ENCODE assay signal across 2 cellular contexts in the genomic region with DNA sequence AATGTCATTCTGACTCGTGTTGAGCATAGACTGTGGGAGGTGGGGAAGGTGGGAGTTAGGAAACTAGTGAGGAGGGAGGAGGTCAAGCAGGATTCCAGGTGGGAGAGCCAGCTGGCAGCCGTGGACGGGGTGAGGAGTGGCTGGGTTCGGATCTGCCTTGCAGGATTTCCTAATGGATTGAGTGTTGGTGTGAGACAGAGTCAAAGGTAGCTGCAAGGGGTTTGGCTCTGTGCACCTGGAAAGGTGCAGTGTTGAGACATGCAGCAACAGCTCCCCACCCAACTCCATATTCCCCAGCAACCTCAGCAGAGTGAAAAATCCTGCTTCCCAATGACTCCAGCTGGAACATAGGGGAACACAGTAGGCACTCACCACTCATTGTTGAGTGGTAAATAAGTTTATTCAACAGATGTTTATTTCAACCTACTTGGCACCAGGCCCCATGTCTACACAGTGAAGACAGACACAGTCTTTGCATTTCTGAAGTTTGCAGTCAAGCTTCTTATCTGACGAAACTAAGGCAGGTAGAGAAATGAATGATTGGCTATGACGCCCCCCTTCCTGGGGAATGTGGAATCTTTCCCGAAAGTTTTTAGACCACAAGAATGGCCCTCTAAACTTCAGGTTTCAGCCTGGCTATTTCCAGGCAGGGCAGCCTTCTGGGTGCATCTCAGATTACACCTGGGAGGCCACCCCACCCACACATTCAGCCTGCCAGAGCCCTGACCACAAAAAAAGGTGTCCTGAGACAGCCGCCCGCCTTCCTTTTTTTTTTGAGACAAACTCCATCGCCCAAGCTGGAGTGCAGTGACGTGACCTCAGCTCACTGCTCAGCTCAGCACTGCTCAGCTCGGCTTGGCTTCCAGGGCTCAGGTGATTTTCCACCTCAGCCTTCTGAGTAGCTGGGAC.
TF ChIP-seq lines count a peak whose summit lies in the region.

No MANE protein-coding gene starts in this region.

TF ChIP-seq in SK-N-SH treated with all-trans-retinoic acid at 6 μM for 48 hours, 23 proteins besides CTCF, POLR2A, EP300 and RAD21:
- TF ChIP-seq, protein P1, sequence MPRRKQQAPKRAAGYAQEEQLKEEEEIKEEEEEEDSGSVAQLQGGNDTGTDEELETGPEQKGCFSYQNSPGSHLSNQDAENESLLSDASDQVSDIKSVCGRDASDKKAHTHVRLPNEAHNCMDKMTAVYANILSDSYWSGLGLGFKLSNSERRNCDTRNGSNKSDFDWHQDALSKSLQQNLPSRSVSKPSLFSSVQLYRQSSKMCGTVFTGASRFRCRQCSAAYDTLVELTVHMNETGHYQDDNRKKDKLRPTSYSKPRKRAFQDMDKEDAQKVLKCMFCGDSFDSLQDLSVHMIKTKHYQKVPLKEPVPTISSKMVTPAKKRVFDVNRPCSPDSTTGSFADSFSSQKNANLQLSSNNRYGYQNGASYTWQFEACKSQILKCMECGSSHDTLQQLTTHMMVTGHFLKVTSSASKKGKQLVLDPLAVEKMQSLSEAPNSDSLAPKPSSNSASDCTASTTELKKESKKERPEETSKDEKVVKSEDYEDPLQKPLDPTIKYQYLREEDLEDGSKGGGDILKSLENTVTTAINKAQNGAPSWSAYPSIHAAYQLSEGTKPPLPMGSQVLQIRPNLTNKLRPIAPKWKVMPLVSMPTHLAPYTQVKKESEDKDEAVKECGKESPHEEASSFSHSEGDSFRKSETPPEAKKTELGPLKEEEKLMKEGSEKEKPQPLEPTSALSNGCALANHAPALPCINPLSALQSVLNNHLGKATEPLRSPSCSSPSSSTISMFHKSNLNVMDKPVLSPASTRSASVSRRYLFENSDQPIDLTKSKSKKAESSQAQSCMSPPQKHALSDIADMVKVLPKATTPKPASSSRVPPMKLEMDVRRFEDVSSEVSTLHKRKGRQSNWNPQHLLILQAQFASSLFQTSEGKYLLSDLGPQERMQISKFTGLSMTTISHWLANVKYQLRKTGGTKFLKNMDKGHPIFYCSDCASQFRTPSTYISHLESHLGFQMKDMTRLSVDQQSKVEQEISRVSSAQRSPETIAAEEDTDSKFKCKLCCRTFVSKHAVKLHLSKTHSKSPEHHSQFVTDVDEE (CRISPR knock-in tag; IDR thresholded peaks at IDR 0.05): no peak
- TF ChIP-seq SNAI2 (CRISPR knock-in tag; IDR thresholded peaks at IDR 0.05) (no peak), PPARA (CRISPR knock-in tag; IDR thresholded peaks at IDR 0.05; ENCODE audit: borderline replicate concordance) (no peak)
TF ChIP-seq in SK-N-SH treated with all-trans-retinoic acid at 6 μM for 48 hours: peak in this region for 0.

TF ChIP-seq in SK-N-SH, 30 proteins besides CTCF, POLR2A, EP300 and RAD21 (continued from another document):
- no peak for TF ChIP-seq NFIC (IDR thresholded peaks at IDR 0.05; ENCODE audit: borderline replicate concordance)
- TF ChIP-seq SMC3 (IDR thresholded peaks at IDR 0.05; ENCODE audit: low read depth, low read length): no peak
- TF ChIP-seq, protein P2, sequence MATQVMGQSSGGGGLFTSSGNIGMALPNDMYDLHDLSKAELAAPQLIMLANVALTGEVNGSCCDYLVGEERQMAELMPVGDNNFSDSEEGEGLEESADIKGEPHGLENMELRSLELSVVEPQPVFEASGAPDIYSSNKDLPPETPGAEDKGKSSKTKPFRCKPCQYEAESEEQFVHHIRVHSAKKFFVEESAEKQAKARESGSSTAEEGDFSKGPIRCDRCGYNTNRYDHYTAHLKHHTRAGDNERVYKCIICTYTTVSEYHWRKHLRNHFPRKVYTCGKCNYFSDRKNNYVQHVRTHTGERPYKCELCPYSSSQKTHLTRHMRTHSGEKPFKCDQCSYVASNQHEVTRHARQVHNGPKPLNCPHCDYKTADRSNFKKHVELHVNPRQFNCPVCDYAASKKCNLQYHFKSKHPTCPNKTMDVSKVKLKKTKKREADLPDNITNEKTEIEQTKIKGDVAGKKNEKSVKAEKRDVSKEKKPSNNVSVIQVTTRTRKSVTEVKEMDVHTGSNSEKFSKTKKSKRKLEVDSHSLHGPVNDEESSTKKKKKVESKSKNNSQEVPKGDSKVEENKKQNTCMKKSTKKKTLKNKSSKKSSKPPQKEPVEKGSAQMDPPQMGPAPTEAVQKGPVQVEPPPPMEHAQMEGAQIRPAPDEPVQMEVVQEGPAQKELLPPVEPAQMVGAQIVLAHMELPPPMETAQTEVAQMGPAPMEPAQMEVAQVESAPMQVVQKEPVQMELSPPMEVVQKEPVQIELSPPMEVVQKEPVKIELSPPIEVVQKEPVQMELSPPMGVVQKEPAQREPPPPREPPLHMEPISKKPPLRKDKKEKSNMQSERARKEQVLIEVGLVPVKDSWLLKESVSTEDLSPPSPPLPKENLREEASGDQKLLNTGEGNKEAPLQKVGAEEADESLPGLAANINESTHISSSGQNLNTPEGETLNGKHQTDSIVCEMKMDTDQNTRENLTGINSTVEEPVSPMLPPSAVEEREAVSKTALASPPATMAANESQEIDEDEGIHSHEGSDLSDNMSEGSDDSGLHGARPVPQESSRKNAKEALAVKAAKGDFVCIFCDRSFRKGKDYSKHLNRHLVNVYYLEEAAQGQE (IDR thresholded peaks at IDR 0.05; ENCODE audit: low read depth, low read length): no peak
- no peak for TF ChIP-seq FOSL2 (IDR thresholded peaks at IDR 0.05; ENCODE audit: borderline replicate concordance, low read depth)
- TF ChIP-seq, protein P3, sequence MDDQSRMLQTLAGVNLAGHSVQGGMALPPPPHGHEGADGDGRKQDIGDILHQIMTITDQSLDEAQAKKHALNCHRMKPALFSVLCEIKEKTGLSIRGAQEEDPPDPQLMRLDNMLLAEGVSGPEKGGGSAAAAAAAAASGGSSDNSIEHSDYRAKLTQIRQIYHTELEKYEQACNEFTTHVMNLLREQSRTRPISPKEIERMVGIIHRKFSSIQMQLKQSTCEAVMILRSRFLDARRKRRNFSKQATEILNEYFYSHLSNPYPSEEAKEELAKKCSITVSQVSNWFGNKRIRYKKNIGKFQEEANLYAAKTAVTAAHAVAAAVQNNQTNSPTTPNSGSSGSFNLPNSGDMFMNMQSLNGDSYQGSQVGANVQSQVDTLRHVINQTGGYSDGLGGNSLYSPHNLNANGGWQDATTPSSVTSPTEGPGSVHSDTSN (IDR thresholded peaks at IDR 0.05): no peak
- no peak for TF ChIP-seq RFX5 (IDR thresholded peaks at IDR 0.05; ENCODE audit: low read length)
- TF ChIP-seq MEF2A (IDR thresholded peaks at IDR 0.05; ENCODE audit: borderline replicate concordance, low read depth): no peak
- TF ChIP-seq, protein P4, sequence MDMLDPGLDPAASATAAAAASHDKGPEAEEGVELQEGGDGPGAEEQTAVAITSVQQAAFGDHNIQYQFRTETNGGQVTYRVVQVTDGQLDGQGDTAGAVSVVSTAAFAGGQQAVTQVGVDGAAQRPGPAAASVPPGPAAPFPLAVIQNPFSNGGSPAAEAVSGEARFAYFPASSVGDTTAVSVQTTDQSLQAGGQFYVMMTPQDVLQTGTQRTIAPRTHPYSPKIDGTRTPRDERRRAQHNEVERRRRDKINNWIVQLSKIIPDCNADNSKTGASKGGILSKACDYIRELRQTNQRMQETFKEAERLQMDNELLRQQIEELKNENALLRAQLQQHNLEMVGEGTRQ (IDR thresholded peaks at IDR 0.05; ENCODE audit: borderline replicate concordance, low read depth, low read length): no peak
- no peak for TF ChIP-seq EZH2phosphoT487 (IDR thresholded peaks at IDR 0.05; ENCODE audit: borderline replicate concordance, low read depth)
- no peak for TF ChIP-seq GATA2 (CRISPR knock-in tag; IDR thresholded peaks at IDR 0.05)
- TF ChIP-seq GABPA (IDR thresholded peaks at IDR 0.05; ENCODE audit: low read depth): no peak
